In the genomic region with DNA sequence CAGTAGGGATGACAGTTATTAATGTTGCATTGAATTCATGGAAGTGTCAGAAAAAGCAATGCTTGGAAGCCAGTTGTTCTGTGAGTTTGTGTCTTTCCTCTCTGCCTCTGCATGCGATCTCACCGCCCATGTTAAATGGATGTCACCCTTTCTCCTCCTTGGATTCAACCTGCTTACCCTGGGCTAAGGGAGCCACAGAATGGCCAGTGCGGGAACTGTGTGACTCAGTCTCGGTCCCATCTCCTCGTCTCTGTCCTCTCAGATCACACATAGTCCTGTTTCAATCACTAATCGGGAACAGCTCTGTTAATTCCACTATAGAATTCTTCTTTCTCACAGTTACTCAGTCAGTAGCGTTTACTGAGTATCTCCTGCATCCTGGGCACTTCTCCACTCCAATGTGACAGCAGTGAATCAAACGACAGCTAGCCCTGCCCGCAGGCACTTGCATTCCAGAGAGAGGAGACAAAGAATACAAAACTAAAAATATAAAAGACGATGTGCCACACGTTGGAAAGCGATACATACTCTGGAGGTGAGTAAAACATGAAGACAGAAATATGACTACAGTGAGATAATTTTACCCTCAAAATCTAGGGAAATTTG, we compare ENCODE assay signal across 25 cellular contexts. TPM values are rescaled to one million over a fixed set of nuclear protein-coding genes. Genes with fewer than 3 reads are reported as not detected.
DNase-seq lines count a peak whose midpoint lies in the region; ATAC-seq, FAIRE-seq and TF ChIP-seq lines count a peak whose summit lies in the region.
"Had no signal": no experiment of that assay in that cellular context is flagged by ENCODE, and none has a peak within 500 bp of the region (broad histone marks: within the 10 kb centered on the region; RNA-seq: fewer than 3 reads in every experiment).

No MANE protein-coding gene starts in this region.

- peaks cover 8% of the 10 kb centered on the region for H3K9me3 Mint-ChIP-seq in osteocyte (ENCODE audit: unreplicated experiment)
- no peaks in the 10 kb centered on the region for H3K9me3 Mint-ChIP-seq in activated T-helper 2 cell treated with anti-CD3 and anti-CD28 coated beads, Interferon-gamma antibody, Interleukin-2, Interleukin-4, amounts not matched to agents 10 μg/mL and 5 μg/mL and 100 μg/mL, durations not matched to agents 14 hours and 24 hours and 36 hours
- H3K9me3 Mint-ChIP-seq: stimulated activated naive CD8-positive, alpha-beta T cell treated with anti-CD3 and anti-CD28 coated beads, Interleukin-15, Interleukin-2, amounts not matched to agents 100 ng/mL and 50 ng/mL, for 24 hours had no signal

- no peak overlapping the region for H3K4me3 Mint-ChIP-seq in osteocyte (ENCODE audit: unreplicated experiment)
- no peak overlapping the region for H3K4me3 Mint-ChIP-seq in activated T-helper 2 cell treated with anti-CD3 and anti-CD28 coated beads, Interferon-gamma antibody, Interleukin-2, Interleukin-4, amounts not matched to agents 10 μg/mL and 5 μg/mL and 100 μg/mL, durations not matched to agents 14 hours and 24 hours and 36 hours (ENCODE audit: low read depth)
- H3K4me3 Mint-ChIP-seq: activated CD8-positive, alpha-beta T cell treated with anti-CD3 and anti-CD28 coated beads, Interleukin-2, amount 10 ng/mL, durations not matched to agents 7 days and 5 days; activated T-cell treated with anti-CD3 and anti-CD28 coated beads, Interleukin-2, amount 50 U/mL, for 24 hours; stimulated activated naive CD8-positive, alpha-beta T cell treated with anti-CD3 and anti-CD28 coated beads, Interleukin-15, Interleukin-2, amounts not matched to agents 100 ng/mL and 50 ng/mL, for 24 hours had no signal

- ATAC-seq in left ventricle myocardium superior: peak; percentile 89
- ATAC-seq: activated CD8-positive, alpha-beta T cell treated with anti-CD3 and anti-CD28 coated beads, Interleukin-2, amount 10 ng/mL, durations not matched to agents 7 days and 5 days; GM12878 had no signal

- no peak for FAIRE-seq in H54 (lab: Jason Lieb, UNC)
- FAIRE-seq: endothelial cell of umbilical vein, GM12878 had no signal

- intact Hi-C loops in left ventricle myocardium superior (cut with micrococcal nuclease) (no loop called here), testis (cut with DNase I; ENCODE audit: low total_unique reads) (no loop called here)
- intact Hi-C loops in activated T-helper 2 cell treated with anti-CD3 and anti-CD28 coated beads, Interferon-gamma antibody, Interleukin-2, Interleukin-4, amounts not matched to agents 10 μg/mL and 5 μg/mL and 100 μg/mL, durations not matched to agents 14 hours and 24 hours and 36 hours (cut with micrococcal nuclease): no loop called here

- H3K36me3 Mint-ChIP-seq in osteocyte (ENCODE audit: unreplicated experiment): peaks cover 5% of the 10 kb centered on the region
- H3K36me3 Mint-ChIP-seq in activated T-helper 2 cell treated with anti-CD3 and anti-CD28 coated beads, Interferon-gamma antibody, Interleukin-2, Interleukin-4, amounts not matched to agents 10 μg/mL and 5 μg/mL and 100 μg/mL, durations not matched to agents 14 hours and 24 hours and 36 hours (ENCODE audit: low read depth): no peaks in the 10 kb centered on the region

- H3K4me3 ChIP-seq in testis: no peak overlapping the region
- H3K4me3 ChIP-seq: adrenal gland, coronary artery, GM12878, tibial artery had no signal

- TF ChIP-seq POLR2A in testis (IDR thresholded peaks at IDR 0.05) (no peak), H54 (IDR thresholded peaks at IDR 0.05; ENCODE audit: low read depth, low read length) (no peak)

- no peaks in the 10 kb centered on the region for H3K9me3 ChIP-seq in testis
- H3K9me3 ChIP-seq: adrenal gland, neutrophil, tibial artery had no signal

- no peaks in the 10 kb centered on the region for H3K36me3 ChIP-seq in testis (ENCODE audit: low read depth, missing control alignments)
- H3K36me3 ChIP-seq: adrenal gland, neutrophil, tibial artery had no signal

- peak; percentile 59 for TF ChIP-seq CTCF in VCaP (conservative IDR thresholded peaks at IDR 0.05)
- TF ChIP-seq CTCF in osteocyte (IDR thresholded peaks at IDR 0.05): peak; percentile 24
- no peak for TF ChIP-seq CTCF in testis (IDR thresholded peaks at IDR 0.05)

- H3K4me1 Mint-ChIP-seq in osteocyte (ENCODE audit: unreplicated experiment): peaks cover 14% of the 10 kb centered on the region
- H3K4me1 Mint-ChIP-seq in activated T-helper 2 cell treated with anti-CD3 and anti-CD28 coated beads, Interferon-gamma antibody, Interleukin-2, Interleukin-4, amounts not matched to agents 10 μg/mL and 5 μg/mL and 100 μg/mL, durations not matched to agents 14 hours and 24 hours and 36 hours (ENCODE audit: low read depth): no peaks in the 10 kb centered on the region

- H3K4me1 ChIP-seq in testis: peaks cover 5% of the 10 kb centered on the region
- H3K4me1 ChIP-seq: tibial artery had no signal

- no peak overlapping the region for H3K27ac Mint-ChIP-seq in osteocyte (ENCODE audit: unreplicated experiment)
- no peak overlapping the region for H3K27ac Mint-ChIP-seq in activated T-helper 2 cell treated with anti-CD3 and anti-CD28 coated beads, Interferon-gamma antibody, Interleukin-2, Interleukin-4, amounts not matched to agents 10 μg/mL and 5 μg/mL and 100 μg/mL, durations not matched to agents 14 hours and 24 hours and 36 hours
- H3K27ac Mint-ChIP-seq: activated CD8-positive, alpha-beta T cell treated with anti-CD3 and anti-CD28 coated beads, Interleukin-2, amount 10 ng/mL, durations not matched to agents 7 days and 5 days; activated T-cell treated with anti-CD3 and anti-CD28 coated beads, Interleukin-2, amount 50 U/mL, for 24 hours; stimulated activated naive CD8-positive, alpha-beta T cell treated with anti-CD3 and anti-CD28 coated beads, Interleukin-15, Interleukin-2, amounts not matched to agents 100 ng/mL and 50 ng/mL, for 24 hours had no signal

- 87% methylated on average over 12 of the region's 12 CpGs for WGBS in testis, 2 donors

- H3K27ac ChIP-seq in VCaP (no peak overlapping the region), testis (no peak overlapping the region)
- H3K27ac ChIP-seq: 22Rv1, coronary artery, neutrophil, tibial artery had no signal

- H3K27me3 Mint-ChIP-seq in osteocyte (ENCODE audit: unreplicated experiment): no peaks in the 10 kb centered on the region
- no peaks in the 10 kb centered on the region for H3K27me3 Mint-ChIP-seq in activated T-helper 2 cell treated with anti-CD3 and anti-CD28 coated beads, Interferon-gamma antibody, Interleukin-2, Interleukin-4, amounts not matched to agents 10 μg/mL and 5 μg/mL and 100 μg/mL, durations not matched to agents 14 hours and 24 hours and 36 hours (ENCODE audit: low read depth)

- DNase-seq in DMS53 (lab: John Stamatoyannopoulos, UW): peak; percentile 15
- no peak for DNase-seq in DMS53 treated with DMSO at 0.1 percent for 48 hours (lab: John Stamatoyannopoulos, UW; ENCODE audit: unreplicated experiment)
- DNase-seq in left ventricle myocardium superior: peak; percentile 52
- DNase-seq in osteocyte (ENCODE audit: extremely low spot score, unreplicated experiment): peak; percentile 23
- no peak for DNase-seq in testis
- no peak for DNase-seq in H54 (ENCODE audit: insufficient read length, low spot score)
- DNase-seq in activated T-helper 2 cell treated with anti-CD3 and anti-CD28 coated beads, Interferon-gamma antibody, Interleukin-2, Interleukin-4, amounts not matched to agents 10 μg/mL and 5 μg/mL and 100 μg/mL, durations not matched to agents 14 hours and 24 hours and 36 hours (ENCODE audit: low spot score): no peak
- DNase-seq: activated CD8-positive, alpha-beta T cell treated with anti-CD3 and anti-CD28 coated beads, Interleukin-2, amount 10 ng/mL, durations not matched to agents 7 days and 5 days; activated naive CD4-positive, alpha-beta T cell; activated T-cell treated with anti-CD3 and anti-CD28 coated beads, Interleukin-2, amount 50 U/mL, for 24 hours; adrenal gland; AML-193; head of caudate nucleus; NCI-H510A; RPMI8226; stimulated activated CD4-positive, alpha-beta T cell treated with anti-CD3 and anti-CD28 coated beads, Interleukin-4, amount 100 ng/mL, for 24 hours; T1000; tibial artery had no signal

- no peaks in the 10 kb centered on the region for H3K27me3 ChIP-seq in testis
- H3K27me3 ChIP-seq: adrenal gland, neutrophil, tibial artery had no signal

RNA-seq across cellular contexts. Expression of a gene that starts 53.6 kb away (rescaled TPM):
- total RNA-seq in left ventricle myocardium superior (6.3 TPM), osteocyte (7.5 and 8.2 TPM in 2 replicates), testis (1 to 10 TPM; 2.3 to 3.2 TPM)
- polyA plus RNA-seq in testis (ENCODE audit: insufficient read depth, low read depth, low replicate concordance): 12.6 TPM
- total RNA-seq in activated T-helper 2 cell treated with anti-CD3 and anti-CD28 coated beads, Interferon-gamma antibody, Interleukin-2, Interleukin-4, amounts not matched to agents 10 μg/mL and 5 μg/mL and 100 μg/mL, durations not matched to agents 14 hours and 24 hours and 36 hours: not detected in 2 replicates

Comparison
In these comparisons a context has a peak if more than half of its experiments do, and no peak if none do; other contexts are left out.
1. DNase-seq: peak in DMS53 (single experiment), left ventricle myocardium superior (single experiment) and osteocyte (single experiment); none in DMS53 treated with DMSO at 0.1 percent for 48 hours (single experiment), testis (single experiment), H54 (single experiment) and activated T-helper 2 cell treated with anti-CD3 and anti-CD28 coated beads, Interferon-gamma antibody, Interleukin-2, Interleukin-4, amounts not matched to agents 10 μg/mL and 5 μg/mL and 100 μg/mL, durations not matched to agents 14 hours and 24 hours and 36 hours (single experiment).
2. CTCF ChIP-seq: peak in VCaP (single experiment) and osteocyte (single experiment); none in testis (0 of 3).